Comparison of ENCODE assay signal across 28 cellular contexts in the genomic region with DNA sequence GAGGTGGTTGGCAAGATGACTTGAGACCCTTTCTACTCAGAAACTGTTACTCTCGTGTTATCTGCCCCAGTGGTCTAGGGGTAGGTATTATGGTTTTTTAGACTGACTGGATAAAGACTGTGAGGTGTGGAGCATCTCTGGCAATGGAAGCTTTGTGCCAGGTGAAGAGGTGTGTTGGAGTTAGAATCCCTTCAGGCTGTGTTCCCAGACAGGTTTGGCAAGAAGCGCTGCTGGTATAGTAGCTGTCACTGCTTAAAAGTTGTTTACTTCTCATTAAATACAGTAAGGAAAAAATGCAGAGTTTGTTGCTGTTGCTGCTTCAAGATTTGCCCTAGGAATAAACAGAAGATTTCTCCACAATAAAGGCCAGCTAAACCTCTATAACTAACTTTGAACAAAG. TPM values are rescaled to one million over a fixed set of nuclear protein-coding genes. Genes with fewer than 3 reads are reported as not detected.
DNase-seq lines count a peak whose midpoint lies in the region; ATAC-seq, FAIRE-seq and TF ChIP-seq lines count a peak whose summit lies in the region.
"Had no signal": no experiment of that assay in that cellular context is flagged by ENCODE, and none has a peak within 500 bp of the region (broad histone marks: within the 10 kb centered on the region; RNA-seq: fewer than 3 reads in every experiment).

No MANE protein-coding gene starts in this region.

- no peaks in the 10 kb centered on the region for H3K79me1 ChIP-seq in trophoblast cell (ENCODE audit: low read length)

- H3K23ac ChIP-seq in trophoblast cell (ENCODE audit: low read length): no peak overlapping the region

- peaks cover 48% of the 10 kb centered on the region for H3K4me1 Mint-ChIP-seq in Caco-2 (ENCODE audit: low read depth, unreplicated experiment)
- H3K4me1 Mint-ChIP-seq: CD4-positive, alpha-beta memory T cell had no signal

- H3K36me3 Mint-ChIP-seq in Caco-2 (ENCODE audit: insufficient read depth, unreplicated experiment): no peaks in the 10 kb centered on the region
- H3K36me3 Mint-ChIP-seq: CD4-positive, alpha-beta memory T cell had no signal

- WGBS in trophoblast cell (ENCODE audit: extremely low coverage, insufficient coverage, insufficient read length): no CpG with 5 or more reads among the region's 2 CpGs

- no peak overlapping the region for H4K91ac ChIP-seq in trophoblast cell (ENCODE audit: low read depth, low read length)

- H3K27me3 ChIP-seq in Caco-2 (replicated peaks; ENCODE audit: control insufficient read depth, insufficient read depth, low read length) (no peaks in the 10 kb centered on the region), bronchial epithelial cell (ENCODE audit: control insufficient read depth, insufficient read depth, low read length) (no peaks in the 10 kb centered on the region), trophoblast cell (ENCODE audit: insufficient read depth, low read length) (no peaks in the 10 kb centered on the region)

- H3K9me3 ChIP-seq in Caco-2: no peaks in the 10 kb centered on the region
- no peaks in the 10 kb centered on the region for H3K9me3 ChIP-seq in trophoblast cell (ENCODE audit: insufficient read depth, low read depth, low read length)

- CTCF ChIA-PET in Caco-2 (lab: Charles Lee): interaction anchor here (1.1 to 1.7 kb wide), 2 partner anchors 52 to 191 kb away, joined by 3 to 5 read pairs; no protein-coding TSS in a partner anchor

- no peak overlapping the region for H3K4me3 ChIP-seq in Caco-2 (ENCODE audit: low read depth, low read length)
- no peak overlapping the region for H3K4me3 ChIP-seq in bronchial epithelial cell (ENCODE audit: low read depth, low read length)
- no peak overlapping the region for H3K4me3 ChIP-seq in trophoblast cell (ENCODE audit: low read depth, low read length)

- H3K79me2 ChIP-seq in trophoblast cell (ENCODE audit: control insufficient read depth, insufficient read depth, low read length, poor library complexity): no peaks in the 10 kb centered on the region

- intact Hi-C loops in Caco-2 (cut with micrococcal nuclease; ENCODE audit: unreplicated experiment): no loop called here

- no peak overlapping the region for H2AFZ ChIP-seq in trophoblast cell (ENCODE audit: insufficient read depth, low read length, poor library complexity)

- no peak overlapping the region for H3K9ac ChIP-seq in trophoblast cell (ENCODE audit: low read length)

- BruUV-seq in Caco-2 (replicated peaks; lab: Mats Ljungman, UMichigan): no TSS peak

- no peak for TF ChIP-seq CTCF in Caco-2 (IDR thresholded peaks at IDR 0.05; ENCODE audit: insufficient read depth in 1 of 2, low read depth in 1 of 2, low read length in 1 of 2, severe bottlenecking in 1 of 2, unreplicated experiment in 1 of 2)
- no peak for TF ChIP-seq CTCF in bronchial epithelial cell (IDR thresholded peaks at IDR 0.05; ENCODE audit: insufficient read depth, low read length, severe bottlenecking)

- H3K27me3 Mint-ChIP-seq in Caco-2 (ENCODE audit: insufficient read depth, unreplicated experiment): no peaks in the 10 kb centered on the region

- H3K4me2 ChIP-seq in trophoblast cell (ENCODE audit: low read length): no peak overlapping the region

- POLR2A ChIA-PET in Caco-2 (lab: Charles Lee): no interaction called here

- H3K36me3 ChIP-seq in Caco-2 (ENCODE audit: control insufficient read depth, insufficient read depth, low read length): no peaks in the 10 kb centered on the region; the same call in 1 of the 2 replicates
- H3K36me3 ChIP-seq in bronchial epithelial cell (ENCODE audit: control insufficient read depth, insufficient read depth, low read length): no peaks in the 10 kb centered on the region
- no peaks in the 10 kb centered on the region for H3K36me3 ChIP-seq in trophoblast cell (ENCODE audit: control insufficient read depth in 1 of 2, insufficient read depth in 2 of 2, low read length in 2 of 2)

- ATAC-seq in HG03571 (IDR thresholded peaks at IDR 0.05; ENCODE audit: unreplicated experiment): no peak
- ATAC-seq: HepG2, Right ventricle myocardium inferior had no signal

- no peak overlapping the region for H2BK5ac ChIP-seq in trophoblast cell (ENCODE audit: low read depth, low read length, poor library complexity)

- H2BK12ac ChIP-seq in trophoblast cell (ENCODE audit: low read length): no peak overlapping the region

- no peak overlapping the region for H3K27ac ChIP-seq in trophoblast cell (ENCODE audit: low read depth, low read length)
- H3K27ac ChIP-seq: HL-60 had no signal

- no peak overlapping the region for H3K14ac ChIP-seq in trophoblast cell (ENCODE audit: low read length)

- DNase-seq in Caco-2: peak in 1 of 2 experiments; percentile 15
- peak; percentile 41 for DNase-seq in HT-29 (ENCODE audit: low spot score)
- DNase-seq in bronchial epithelial cell (ENCODE audit: low read depth): peak; percentile 58
- DNase-seq in trophoblast cell: peak; percentile 87 to 90
- DNase-seq in cerebellar cortex (ENCODE audit: low spot score): no peak
- DNase-seq in stimulated activated CD4-positive, alpha-beta T cell treated with anti-CD3 and anti-CD28 coated beads, Interleukin-12 subunit alpha, Interleukin-12 subunit beta, amount 100 ng/mL, for 4 hours: no peak
- DNase-seq: C1 segment of cervical spinal cord; CD4-positive, alpha-beta memory T cell; COR-L47; DMS79 treated with DMSO at 0.1 percent for 48 hours; Karpas-422; MV-4-11; NCI-H1105; NCI-H1436 treated with DMSO at 0.1 percent for 48 hours; NCI-H1930; NCI-H2107; NCI-H446; NCI-H524 treated with DMSO at 0.1 percent for 48 hours; NCI-H774 had no signal

- no peak for FAIRE-seq in bronchial epithelial cell (lab: Jason Lieb, UNC)
- FAIRE-seq: GM18507, H54, HepG2 had no signal

- H3K4ac ChIP-seq in trophoblast cell (ENCODE audit: low read depth, low read length): no peak overlapping the region

- H3K27ac Mint-ChIP-seq in Caco-2 (ENCODE audit: unreplicated experiment): peak overlapping the region; percentile 50
- H3K27ac Mint-ChIP-seq: CD4-positive, alpha-beta memory T cell had no signal

- H2BK120ac ChIP-seq in trophoblast cell (ENCODE audit: insufficient read depth, low read length, poor library complexity): no peak overlapping the region

- no peak overlapping the region for H4K8ac ChIP-seq in trophoblast cell (ENCODE audit: low read depth, low read length)

- H2AK5ac ChIP-seq in trophoblast cell (ENCODE audit: low read length): no peak overlapping the region

- H3K18ac ChIP-seq in trophoblast cell (ENCODE audit: low read length): no peak overlapping the region

- no peak overlapping the region for H3K4me3 Mint-ChIP-seq in Caco-2 (ENCODE audit: unreplicated experiment)
- H3K4me3 Mint-ChIP-seq: CD4-positive, alpha-beta memory T cell had no signal

- no peaks in the 10 kb centered on the region for H3K9me3 Mint-ChIP-seq in Caco-2 (ENCODE audit: unreplicated experiment)
- H3K9me3 Mint-ChIP-seq: CD4-positive, alpha-beta memory T cell had no signal

- H3K4me1 ChIP-seq in Caco-2: peaks cover 55% of the 10 kb centered on the region
- H3K4me1 ChIP-seq in trophoblast cell (ENCODE audit: control insufficient read depth in 1 of 2, insufficient read depth in 2 of 2, low read length in 2 of 2): peaks cover 0 to 8% of the 10 kb centered on the region in 2 experiments

- H4K12ac ChIP-seq in trophoblast cell (ENCODE audit: low read depth, low read length): no peak overlapping the region

RNA-seq across cellular contexts. Expression of a gene that starts 35.3 kb away (rescaled TPM):
- total RNA-seq in Caco-2 (2022): 146 and 162 TPM in 2 replicates
- total RNA-seq in HT-29 (2014; rRNA removed; shearing (Covaris generic)): 156 and 173 TPM in 2 replicates
- 197 and 272 TPM in 2 replicates for total RNA-seq in bronchial epithelial cell
- polyA plus RNA-seq in trophoblast cell (2013): 0.14 and 0.21 TPM in 2 replicates
- total RNA-seq: A673, M059J, SK-MEL-5 had no signal

Comparison
In these comparisons a context has a peak if more than half of its experiments do, and no peak if none do; other contexts are left out.
1. DNase-seq: peak in HT-29 (single experiment), bronchial epithelial cell (single experiment) and trophoblast cell (2 of 2); none in cerebellar cortex (single experiment) and stimulated activated CD4-positive, alpha-beta T cell treated with anti-CD3 and anti-CD28 coated beads, Interleukin-12 subunit alpha, Interleukin-12 subunit beta, amount 100 ng/mL, for 4 hours (single experiment).